ENCODE assay signal across 9 cellular contexts in genomic region chr18:44803019-44803650, GRCh38.
DNase-seq lines count a peak whose midpoint lies in the region; ATAC-seq and TF ChIP-seq lines count a peak whose summit lies in the region.
"Had no signal": no experiment of that assay in that cellular context is flagged by ENCODE, and none has a peak within 500 bp of the region (broad histone marks: within the 10 kb centered on the region; RNA-seq: fewer than 3 reads in every experiment).

No MANE protein-coding gene starts in this region.

- peak overlapping the region; percentile 29 for H3K9ac ChIP-seq in OCI-LY3 (ENCODE audit: low read length)

- ATAC-seq in GM18499 (IDR thresholded peaks at IDR 0.05; ENCODE audit: insufficient read depth, unreplicated experiment) (peak; percentile 33), Right ventricle myocardium superior (ENCODE audit: poor library complexity) (peak; percentile 88), sciatic nerve (peak; percentile 96), HG02571 (IDR thresholded peaks at IDR 0.05; ENCODE audit: unreplicated experiment) (no peak)

- intact Hi-C loops in Right ventricle myocardium superior (cut with DNase I) (no loop called here), sciatic nerve (cut with DNase I) (no loop called here), PC-9 (cut with micrococcal nuclease; ENCODE audit: unreplicated experiment) (no loop called here)

- BruUV-seq in PC-9 (replicated peaks; lab: Mats Ljungman, UMichigan), result no TSS peak

- no peak overlapping the region for H2AFZ ChIP-seq in OCI-LY3 (ENCODE audit: low read depth, low read length)
- H2AFZ ChIP-seq in PC-9, result no peak overlapping the region

- DNase-seq in Right ventricle myocardium superior (no peak), sciatic nerve (ENCODE audit: low spot score) (no peak), NCI-H187 (lab: John Stamatoyannopoulos, UW) (no peak), PC-9 (no peak)
- no peak for DNase-seq in NK-92 treated with Interleukin-12 subunit alpha and Interleukin-12 subunit beta, amount 100 ng/mL, for 24 hours (lab: John Stamatoyannopoulos, UW)
- DNase-seq: cortex of kidney had no signal

- POLR2A ChIA-PET in PC-9 (lab: Charles Lee; ENCODE audit: unreplicated experiment), result no interaction called here

- CTCF ChIA-PET in PC-9 (lab: Charles Lee), result no interaction called here

- H3K27ac ChIP-seq in OCI-LY3 (ENCODE audit: low read length), result peak overlapping the region; percentile 32
- no peak overlapping the region for H3K27ac ChIP-seq in PC-9

- H3K4me1 ChIP-seq in OCI-LY3 (ENCODE audit: low read length), result peaks cover 71% of the 10 kb centered on the region
- H3K4me1 ChIP-seq in PC-9 (replicated peaks; ENCODE audit: insufficient read depth), result no peaks in the 10 kb centered on the region

- H4K20me1 ChIP-seq in OCI-LY3 (ENCODE audit: insufficient read depth, low read length) (no peaks in the 10 kb centered on the region), PC-9 (ENCODE audit: insufficient read depth) (no peaks in the 10 kb centered on the region)

- H3K27me3 ChIP-seq in OCI-LY3 (ENCODE audit: low read depth, low read length), result no peaks in the 10 kb centered on the region
- no peaks in the 10 kb centered on the region for H3K27me3 ChIP-seq in PC-9 (ENCODE audit: insufficient read depth, low read depth)

- H3F3A ChIP-seq in PC-9 (ENCODE audit: insufficient read depth, low read depth), result no peaks in the 10 kb centered on the region

- no peaks in the 10 kb centered on the region for H3K79me2 ChIP-seq in OCI-LY3 (ENCODE audit: low read length)
- H3K79me2 ChIP-seq in PC-9 (ENCODE audit: low read depth), result no peaks in the 10 kb centered on the region

- no peaks in the 10 kb centered on the region; the same call in 1 of the 2 replicates for H3K9me2 ChIP-seq in PC-9 (ENCODE audit: insufficient read depth)

- H3K36me3 ChIP-seq in OCI-LY3 (replicated peaks; ENCODE audit: low read depth, low read length) (peaks cover 11% of the 10 kb centered on the region), PC-9 (ENCODE audit: low read depth) (no peaks in the 10 kb centered on the region)

- TF ChIP-seq CTCF in OCI-LY3 (IDR thresholded peaks at IDR 0.05; ENCODE audit: low read depth, low read length), result no peak
- no peak for TF ChIP-seq CTCF in PC-9 (conservative IDR thresholded peaks at IDR 0.05)

- H3K9me3 ChIP-seq in OCI-LY3 (ENCODE audit: insufficient read depth, low read length) (no peaks in the 10 kb centered on the region), PC-9 (ENCODE audit: insufficient read depth, low read depth) (no peaks in the 10 kb centered on the region)

- H3K4me2 ChIP-seq in OCI-LY3 (ENCODE audit: low read length) (peak overlapping the region; percentile 60), PC-9 (no peak overlapping the region)

- H3K4me3 ChIP-seq in OCI-LY3 (ENCODE audit: low read length) (peak overlapping the region; percentile 27), PC-9 (no peak overlapping the region)
